21 cellular contexts compared by ENCODE assay signal in genomic region chr9:125910286-125910685, GRCh38.
DNase-seq lines count a peak whose midpoint lies in the region; FAIRE-seq and TF ChIP-seq lines count a peak whose summit lies in the region.
"Had no signal": no experiment of that assay in that cellular context is flagged by ENCODE, and none has a peak within 500 bp of the region (broad histone marks: within the 10 kb centered on the region; RNA-seq: fewer than 3 reads in every experiment).

No MANE protein-coding gene starts in this region.

- CTCF ChIA-PET in HEK293T (lab: Yijun Ruan, JAX) = interaction anchor here (0.6 kb wide), 1 partner anchor 63 kb away, joined by 3 read pairs; no protein-coding TSS in a partner anchor

- DNase-seq in NCI-H82 (lab: John Stamatoyannopoulos, UW) (peak; percentile 32), NCI-H82 treated with DMSO at 0.1 percent for 48 hours (lab: John Stamatoyannopoulos, UW; ENCODE audit: unreplicated experiment) (no peak), HEK293T (ENCODE audit: extremely low spot score) (peak; percentile 26), RPMI7951 (ENCODE audit: low read depth) (peak; percentile 31), T-helper 1 cell (no peak), HuH-7 (ENCODE audit: low spot score) (no peak), RCC 7860 (ENCODE audit: low spot score) (no peak)
- DNase-seq: CD4-positive, CD25-positive, alpha-beta regulatory T cell; DMS79; EL; GDM1; NCI-H1930; NCI-H526 treated with DMSO at 0.1 percent for 48 hours; NK-92 treated with Interleukin-12 subunit alpha and Interleukin-12 subunit beta, amount 100 ng/mL, for 24 hours; PC-9; SHP77; T-helper 9 cell had no signal

- FAIRE-seq in RCC 7860 (lab: Jason Lieb, UNC) = no peak
- FAIRE-seq: GM12891, H1, HepG2, K562 had no signal

- POLR2A ChIA-PET in HEK293T (lab: Yijun Ruan, JAX) = no interaction called here

TF ChIP-seq in HEK293T, 16 proteins besides CTCF, POLR2A, EP300 and RAD21:
- TF ChIP-seq, protein P1, sequence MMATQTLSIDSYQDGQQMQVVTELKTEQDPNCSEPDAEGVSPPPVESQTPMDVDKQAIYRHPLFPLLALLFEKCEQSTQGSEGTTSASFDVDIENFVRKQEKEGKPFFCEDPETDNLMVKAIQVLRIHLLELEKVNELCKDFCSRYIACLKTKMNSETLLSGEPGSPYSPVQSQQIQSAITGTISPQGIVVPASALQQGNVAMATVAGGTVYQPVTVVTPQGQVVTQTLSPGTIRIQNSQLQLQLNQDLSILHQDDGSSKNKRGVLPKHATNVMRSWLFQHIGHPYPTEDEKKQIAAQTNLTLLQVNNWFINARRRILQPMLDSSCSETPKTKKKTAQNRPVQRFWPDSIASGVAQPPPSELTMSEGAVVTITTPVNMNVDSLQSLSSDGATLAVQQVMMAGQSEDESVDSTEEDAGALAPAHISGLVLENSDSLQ (IDR thresholded peaks at IDR 0.05) = peak; percentile 95
- TF ChIP-seq ARNT (IDR thresholded peaks at IDR 0.05) (peak; percentile 28; the same call in 1 of the 2 replicates), ELF4 (IDR thresholded peaks at IDR 0.05) (no peak), CTBP1 (IDR thresholded peaks at IDR 0.05; ENCODE audit: borderline replicate concordance) (peak; percentile 87; the same call in 1 of the 2 replicates), HDGF (IDR thresholded peaks at IDR 0.05; ENCODE audit: borderline replicate concordance) (no peak), SUZ12 (IDR thresholded peaks at IDR 0.05) (no peak)

Comparison
In these comparisons a context has a peak if more than half of its experiments do, and no peak if none do; other contexts are left out.
1. DNase-seq: peak in NCI-H82 (single experiment), HEK293T (single experiment) and RPMI7951 (single experiment); none in NCI-H82 treated with DMSO at 0.1 percent for 48 hours (single experiment), T-helper 1 cell (0 of 5), HuH-7 (single experiment) and RCC 7860 (single experiment).